In genomic region chr9:3478549-3478953, GRCh38 we compare ENCODE assay signal across 8 cellular contexts. TPM values are rescaled to one million over a fixed set of nuclear protein-coding genes. Genes with fewer than 3 reads are reported as not detected.
DNase-seq lines count a peak whose midpoint lies in the region; ATAC-seq lines count a peak whose summit lies in the region.

No MANE protein-coding gene starts in this region.

- H4K91ac ChIP-seq in trophoblast cell (ENCODE audit: low read depth, low read length) = no peak overlapping the region

- H3K27ac Mint-ChIP-seq in activated CD4-positive, alpha-beta T cell treated with anti-CD3 and anti-CD28 coated beads, Interleukin-2, amount 10 ng/mL, durations not matched to agents 7 days and 5 days = peak overlapping the region; percentile 93
- H3K27ac Mint-ChIP-seq in activated naive CD8-positive, alpha-beta T cell = peak overlapping the region; percentile 94

- H3K23ac ChIP-seq in trophoblast cell (ENCODE audit: low read length) = no peak overlapping the region

- no peak overlapping the region for H2AK5ac ChIP-seq in trophoblast cell (ENCODE audit: low read length)

- no peaks in the 10 kb centered on the region for H3K27me3 Mint-ChIP-seq in activated CD4-positive, alpha-beta T cell treated with anti-CD3 and anti-CD28 coated beads, Interleukin-2, amount 10 ng/mL, durations not matched to agents 7 days and 5 days
- no peaks in the 10 kb centered on the region for H3K27me3 Mint-ChIP-seq in activated naive CD8-positive, alpha-beta T cell

- no peak overlapping the region for H2BK12ac ChIP-seq in trophoblast cell (ENCODE audit: low read length)

- H3K18ac ChIP-seq in trophoblast cell (ENCODE audit: low read length) = no peak overlapping the region

- no peak for DNase-seq in activated CD4-positive, alpha-beta T cell treated with anti-CD3 and anti-CD28 coated beads, Interleukin-2, amount 10 ng/mL, durations not matched to agents 7 days and 5 days
- no peak for DNase-seq in activated CD4-positive, alpha-beta T cell treated with anti-CD3 and anti-CD28 coated beads, Interleukin-2, amount 50 U/mL, for 48 hours
- peak; percentile 35 to 82 for DNase-seq in trophoblast cell
- no peak for DNase-seq in H7
- no peak for DNase-seq in NCI-H2227 (lab: John Stamatoyannopoulos, UW; ENCODE audit: unreplicated experiment)
- no peak for DNase-seq in G401 (ENCODE audit: low spot score)

- H3K79me2 ChIP-seq in trophoblast cell (ENCODE audit: control insufficient read depth, insufficient read depth, low read length, poor library complexity) = no peaks in the 10 kb centered on the region

- peak overlapping the region; percentile 65 for H4K8ac ChIP-seq in trophoblast cell (ENCODE audit: low read depth, low read length)

- no peak overlapping the region for H3K4me3 ChIP-seq in trophoblast cell (ENCODE audit: low read depth, low read length)
- no peak overlapping the region for H3K4me3 ChIP-seq in H7 (ENCODE audit: insufficient read depth, low read depth, low read length)

- no peak overlapping the region for H4K12ac ChIP-seq in trophoblast cell (ENCODE audit: low read depth, low read length)

- peak overlapping the region; percentile 77 for H3K4me3 Mint-ChIP-seq in activated CD4-positive, alpha-beta T cell treated with anti-CD3 and anti-CD28 coated beads, Interleukin-2, amount 10 ng/mL, durations not matched to agents 7 days and 5 days
- H3K4me3 Mint-ChIP-seq in activated naive CD8-positive, alpha-beta T cell = peak overlapping the region; percentile 40

- peak overlapping the region; percentile 55 for H3K27ac ChIP-seq in trophoblast cell (ENCODE audit: low read depth, low read length)

- no peak overlapping the region for H2BK120ac ChIP-seq in trophoblast cell (ENCODE audit: insufficient read depth, low read length, poor library complexity)

- ATAC-seq in HG03175 (IDR thresholded peaks at IDR 0.05; ENCODE audit: unreplicated experiment) = peak; percentile 40

- H3K27me3 ChIP-seq in trophoblast cell (ENCODE audit: insufficient read depth, low read length) = no peaks in the 10 kb centered on the region
- no peaks in the 10 kb centered on the region for H3K27me3 ChIP-seq in H7 (ENCODE audit: control insufficient read depth, insufficient read depth, low read length)

- peaks cover 70% of the 10 kb centered on the region for H3K4me1 Mint-ChIP-seq in activated CD4-positive, alpha-beta T cell treated with anti-CD3 and anti-CD28 coated beads, Interleukin-2, amount 10 ng/mL, durations not matched to agents 7 days and 5 days
- peaks cover 69% of the 10 kb centered on the region for H3K4me1 Mint-ChIP-seq in activated naive CD8-positive, alpha-beta T cell (ENCODE audit: low read depth)

- H3K4me1 ChIP-seq in trophoblast cell (ENCODE audit: control insufficient read depth in 1 of 2, insufficient read depth in 2 of 2, low read length in 2 of 2) = peaks cover 5 to 7% of the 10 kb centered on the region in 2 experiments

- H3K79me1 ChIP-seq in trophoblast cell (ENCODE audit: low read length) = peaks cover 3% of the 10 kb centered on the region

- H3K9me3 ChIP-seq in trophoblast cell (ENCODE audit: insufficient read depth, low read depth, low read length) = no peaks in the 10 kb centered on the region

- H3K36me3 ChIP-seq in trophoblast cell (ENCODE audit: control insufficient read depth in 1 of 2, insufficient read depth in 2 of 2, low read length in 2 of 2) (no peaks in the 10 kb centered on the region), H7 (replicated peaks; ENCODE audit: control insufficient read depth, insufficient read depth, low read length) (no peaks in the 10 kb centered on the region)

- H3K9me3 Mint-ChIP-seq in activated CD4-positive, alpha-beta T cell treated with anti-CD3 and anti-CD28 coated beads, Interleukin-2, amount 10 ng/mL, durations not matched to agents 7 days and 5 days = peaks cover 6% of the 10 kb centered on the region
- peaks cover 14% of the 10 kb centered on the region for H3K9me3 Mint-ChIP-seq in activated naive CD8-positive, alpha-beta T cell (ENCODE audit: low read depth)

- H3K36me3 Mint-ChIP-seq in activated CD4-positive, alpha-beta T cell treated with anti-CD3 and anti-CD28 coated beads, Interleukin-2, amount 10 ng/mL, durations not matched to agents 7 days and 5 days (ENCODE audit: low read depth) = peaks cover 34% of the 10 kb centered on the region
- peaks cover 29% of the 10 kb centered on the region for H3K36me3 Mint-ChIP-seq in activated naive CD8-positive, alpha-beta T cell

- peak overlapping the region; percentile 79 for H2BK5ac ChIP-seq in trophoblast cell (ENCODE audit: low read depth, low read length, poor library complexity)

- H3K14ac ChIP-seq in trophoblast cell (ENCODE audit: low read length) = no peak overlapping the region

- no peak overlapping the region for H2AFZ ChIP-seq in trophoblast cell (ENCODE audit: insufficient read depth, low read length, poor library complexity)

- WGBS in trophoblast cell (ENCODE audit: extremely low coverage, insufficient coverage, insufficient read length) = no CpG with 5 or more reads among the region's 1 CpG

- CTCF ChIA-PET in activated CD4-positive, alpha-beta T cell treated with anti-CD3 and anti-CD28 coated beads, Interleukin-2, amount 10 ng/mL, durations not matched to agents 7 days and 5 days (lab: Charles Lee) = interaction anchor here (1.0 kb wide), 1 partner anchor 12 kb away, joined by 3 read pairs; no protein-coding TSS in a partner anchor

- no peak overlapping the region for H3K4me2 ChIP-seq in trophoblast cell (ENCODE audit: low read length)

- in situ Hi-C loops in G401 (cut with HindIII; ENCODE audit: low sequenced_read_pairs) = no loop called here

- no peak overlapping the region for H3K9ac ChIP-seq in trophoblast cell (ENCODE audit: low read length)

- POLR2A ChIA-PET in activated CD4-positive, alpha-beta T cell treated with anti-CD3 and anti-CD28 coated beads, Interleukin-2, amount 10 ng/mL, durations not matched to agents 7 days and 5 days (lab: Charles Lee) = no interaction called here

- H3K4ac ChIP-seq in trophoblast cell (ENCODE audit: low read depth, low read length) = no peak overlapping the region

RNA-seq across cellular contexts. Expression of gene RFX3, which starts 47.2 kb away (rescaled TPM):
- 10 to 100 TPM; 11.8 to 12.5 TPM for total RNA-seq in activated CD4-positive, alpha-beta T cell treated with anti-CD3 and anti-CD28 coated beads, Interleukin-2, amount 10 ng/mL, durations not matched to agents 7 days and 5 days
- 4.0 and 4.7 TPM in 2 replicates for polyA plus RNA-seq in trophoblast cell (2013)
- total RNA-seq in H7 (2014; rRNA removed; shearing (Covaris generic)) = 3.7 and 4.3 TPM in 2 replicates
- total RNA-seq in G401 (2014; rRNA removed; shearing (Covaris generic)) = 12.6 and 19.1 TPM in 2 replicates

Comparison
In these comparisons a context has a peak if more than half of its experiments do, and no peak if none do; other contexts are left out.
1. DNase-seq: peak in trophoblast cell (2 of 2); none in activated CD4-positive, alpha-beta T cell treated with anti-CD3 and anti-CD28 coated beads, Interleukin-2, amount 10 ng/mL, durations not matched to agents 7 days and 5 days (single experiment), activated CD4-positive, alpha-beta T cell treated with anti-CD3 and anti-CD28 coated beads, Interleukin-2, amount 50 U/mL, for 48 hours (0 of 2), H7 (single experiment), NCI-H2227 (single experiment) and G401 (single experiment).